In the genomic region with DNA sequence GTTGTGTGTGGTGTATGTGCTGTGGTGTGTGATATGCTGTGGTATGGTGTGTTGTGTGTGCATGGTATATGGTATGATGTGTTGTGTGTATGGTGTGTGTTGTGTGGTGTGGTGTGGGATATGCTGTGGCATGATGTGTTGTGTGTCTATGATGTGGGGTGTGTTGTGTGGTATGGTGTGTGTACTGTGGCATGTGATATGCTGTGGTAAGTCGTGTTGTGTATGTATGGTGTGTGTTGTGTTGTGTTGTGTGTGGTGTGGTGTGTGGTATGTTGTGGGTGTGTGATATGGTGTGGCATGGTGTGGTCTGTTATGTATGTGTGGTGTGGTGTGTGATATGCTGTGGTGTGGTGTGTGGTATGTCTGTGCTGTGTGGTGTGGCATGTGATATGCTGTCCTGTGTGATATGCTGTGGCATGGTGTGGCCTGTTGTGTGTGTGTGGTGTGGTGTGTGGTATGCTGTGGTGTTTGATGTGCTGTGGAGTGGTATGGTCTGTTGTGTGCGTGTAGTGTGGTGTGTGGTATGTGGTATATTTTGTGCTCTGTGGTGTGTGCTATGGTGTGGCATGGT, we compare ENCODE assay signal across 23 cellular contexts.
"Had no signal": no experiment of that assay in that cellular context is flagged by ENCODE, and none has a peak within 500 bp of the region (broad histone marks: within the 10 kb centered on the region; RNA-seq: fewer than 3 reads in every experiment).

No MANE protein-coding gene starts in this region.

- H3K4me1 ChIP-seq: esophagus muscularis mucosa, foreskin keratinocyte, heart right ventricle, prostate gland, right atrium auricular region, tibial nerve, vagina had no signal

- H3K27ac ChIP-seq: dorsolateral prefrontal cortex, epithelial cell of prostate, esophagus muscularis mucosa, foreskin keratinocyte, heart right ventricle, prostate gland, right atrium auricular region, skin epidermis, thoracic aorta, tibial nerve, vagina had no signal

- DNase-seq: dorsolateral prefrontal cortex; effector CD4-positive, alpha-beta T cell; foreskin keratinocyte; glutamatergic neuron; heart right ventricle; hippocampal formation; immature natural killer cell; mucosa of descending colon; naive B cell; stimulated activated CD4-positive, alpha-beta T cell treated with anti-CD3 and anti-CD28 coated beads, Interleukin-15, amount 100 ng/mL, for 24 hours; stimulated activated CD4-positive, alpha-beta T cell treated with anti-CD3 and anti-CD28 coated beads, Interleukin-2, amount 100 ng/mL, for 48 hours; stimulated activated naive B cell treated with anti-CD40 and anti-IgM and Interleukin-4, amounts not matched to agents 10 μg/mL and 1 μg/mL and 100 μg/mL, for 72 hours had no signal

- H3K4me3 ChIP-seq: dorsolateral prefrontal cortex, esophagus muscularis mucosa, heart right ventricle, lung, mucosa of descending colon, prostate gland, right atrium auricular region, skin epidermis, thoracic aorta, tibial nerve, vagina had no signal

- FAIRE-seq: colon had no signal

- H3K27me3 ChIP-seq: foreskin keratinocyte, right atrium auricular region, tibial nerve, vagina had no signal

- H3K36me3 ChIP-seq: esophagus muscularis mucosa, heart right ventricle, prostate gland, right atrium auricular region, thoracic aorta, tibial nerve, vagina had no signal

- ATAC-seq: foreskin keratinocyte; heart right ventricle; mucosa of descending colon; natural killer cell treated with Interleukin-12 subunit alpha and Interleukin-12 subunit beta and Interleukin-15 and Interleukin-18, amount 100 ng/mL, for 72 hours; stimulated activated naive B cell treated with anti-CD40 and anti-IgM and Interleukin-4, amounts not matched to agents 10 μg/mL and 1 μg/mL and 100 μg/mL, for 72 hours had no signal

- H3K9me3 ChIP-seq: esophagus muscularis mucosa, heart right ventricle, mucosa of descending colon, prostate gland, right atrium auricular region, thoracic aorta, tibial nerve, vagina had no signal
